In genomic region chr1:193104906-193105820, GRCh38 we compare ENCODE assay signal across 8 cellular contexts. TPM values are rescaled to one million over a fixed set of nuclear protein-coding genes. Genes with fewer than 3 reads are reported as not detected.
DNase-seq lines count a peak whose midpoint lies in the region; ATAC-seq and TF ChIP-seq lines count a peak whose summit lies in the region.

GLRX2 (minus strand) TSS chr1:193105414; CDS start chr1:193105382, 32 bp downstream.

- H3K36me3 ChIP-seq in BE2C: no peaks in the 10 kb centered on the region; the same call in 1 of the 2 replicates

- H3K9me3 ChIP-seq in BE2C: no peaks in the 10 kb centered on the region

- ATAC-seq in GM19035 (IDR thresholded peaks at IDR 0.05; ENCODE audit: unreplicated experiment): peak; percentile 92
- ATAC-seq in HG03280 (IDR thresholded peaks at IDR 0.05; ENCODE audit: unreplicated experiment): peak; percentile 93
- ATAC-seq in left colon: peak; percentile 95

- H3K4me1 ChIP-seq in BE2C: no peaks in the 10 kb centered on the region; the same call in 1 of the 2 replicates

- peak within 1 kb of the TSS; percentile 97 for H3K4me3 ChIP-seq in BE2C (ENCODE audit: low read depth, low read length)

- peak within 1 kb of the TSS; percentile 95 for H3K27ac ChIP-seq in cingulate gyrus (ENCODE audit: low read depth, low read length)

- DNase-seq in BE2C (peak; percentile 92), NCI-H510A treated with DMSO at 0.1 percent for 48 hours (lab: John Stamatoyannopoulos, UW) (peak; percentile 74), left colon (peak; percentile 88 to 89)
- DNase-seq in activated CD4-positive, alpha-beta T cell treated with anti-CD3 and anti-CD28 coated beads for 4 hours: peak; percentile 69 to 72
- peak; percentile 51 to 55 for DNase-seq in stimulated activated CD4-positive, alpha-beta T cell treated with anti-CD3 and anti-CD28 coated beads, Interleukin-1b, Interleukin-23, amount 100 ng/mL, for 4 hours (ENCODE audit: low read depth in 2 of 2)

- intact Hi-C loops in left colon (cut with DNase I, micrococcal nuclease): no loop called here

- no peaks in the 10 kb centered on the region for H3K27me3 ChIP-seq in BE2C

- no peak for TF ChIP-seq CTCF in BE2C (IDR thresholded peaks at IDR 0.05; ENCODE audit: low read depth, low read length)

RNA-seq across cellular contexts. Expression of gene GLRX2, which starts in this region (rescaled TPM):
- polyA plus RNA-seq in BE2C (2012; ENCODE audit: insufficient read depth, insufficient read length, low read depth): 8.7 TPM
- 10 to 100 TPM; 19.5 to 25.3 TPM for total RNA-seq in left colon

Comparison
In these comparisons a context has a peak if more than half of its experiments do, and no peak if none do; other contexts are left out.
1. Peak in every context shown above with its lines: DNase-seq, ATAC-seq, H3K4me3 ChIP-seq and H3K27ac ChIP-seq.